ENCODE assay signal across 1 cellular context in genomic region chr16:79169239-79169638, GRCh38.
A peak's percentile ranks its signal among the peaks of the same experiment; 100 is the strongest.
TF ChIP-seq lines count a peak whose summit lies in the region.

No MANE protein-coding gene starts in this region.

TF ChIP-seq in GM12878, 131 proteins besides CTCF, POLR2A, EP300 and RAD21 (continued from another document):
- no peak for TF ChIP-seq SKIL (IDR thresholded peaks at IDR 0.05; ENCODE audit: low read depth, poor library complexity, severe bottlenecking)
- peak; percentile 30; the same call in 1 of the 2 replicates for TF ChIP-seq ATF7 (IDR thresholded peaks at IDR 0.05; ENCODE audit: low read depth)
- no peak for TF ChIP-seq RAD51 (IDR thresholded peaks at IDR 0.05)
